In genomic region chr1:35764283-35764682, GRCh38 we compare ENCODE assay signal across 21 cellular contexts. TPM values are rescaled to one million over a fixed set of nuclear protein-coding genes. Genes with fewer than 3 reads are reported as not detected.
"Had no signal": no experiment of that assay in that cellular context is flagged by ENCODE, and none has a peak within 500 bp of the region (broad histone marks: within the 10 kb centered on the region; RNA-seq: fewer than 3 reads in every experiment).

No MANE protein-coding gene starts in this region.

- H3K27me3 Mint-ChIP-seq: activated CD4-positive, alpha-beta memory T cell treated with anti-CD3 and anti-CD28 coated beads for 36 hours; activated CD4-positive, alpha-beta T cell treated with anti-CD3 and anti-CD28 coated beads for 36 hours; central memory CD8-positive, alpha-beta T cell; naive thymus-derived CD4-positive, alpha-beta T cell; stimulated activated naive B cell treated with anti-CD40 and anti-IgM and Interleukin-4, amounts not matched to agents 10 μg/mL and 1 μg/mL and 100 μg/mL, for 72 hours had no signal

- H3K9me3 Mint-ChIP-seq: activated CD4-positive, alpha-beta memory T cell treated with anti-CD3 and anti-CD28 coated beads for 36 hours; activated T-cell treated with anti-CD3 and anti-CD28 coated beads, Interleukin-2, amount 50 U/mL, for 4 hours; central memory CD8-positive, alpha-beta T cell; naive thymus-derived CD4-positive, alpha-beta T cell; stimulated activated naive B cell treated with anti-CD40 and anti-IgM and Interleukin-4, amounts not matched to agents 10 μg/mL and 1 μg/mL and 100 μg/mL, for 72 hours had no signal

- H3K36me3 ChIP-seq: brain microvascular endothelial cell, colonic mucosa, sigmoid colon, thyroid gland had no signal

- ATAC-seq: activated CD4-positive, alpha-beta T cell treated with anti-CD3 and anti-CD28 coated beads for 36 hours; activated T-cell treated with anti-CD3 and anti-CD28 coated beads, Interleukin-2, amount 50 U/mL, for 4 hours; left cardiac atrium; naive thymus-derived CD4-positive, alpha-beta T cell; stimulated activated naive B cell treated with anti-CD40 and anti-IgM and Interleukin-4, amounts not matched to agents 10 μg/mL and 1 μg/mL and 100 μg/mL, for 72 hours had no signal

- H3K27ac Mint-ChIP-seq: activated CD4-positive, alpha-beta memory T cell treated with anti-CD3 and anti-CD28 coated beads for 36 hours; activated CD4-positive, alpha-beta T cell treated with anti-CD3 and anti-CD28 coated beads for 36 hours; stimulated activated naive B cell treated with anti-CD40 and anti-IgM and Interleukin-4, amounts not matched to agents 10 μg/mL and 1 μg/mL and 100 μg/mL, for 72 hours had no signal

- H3K27ac ChIP-seq: brain microvascular endothelial cell, colonic mucosa, neutrophil, sigmoid colon, thyroid gland had no signal

- H3K4me3 Mint-ChIP-seq: activated CD4-positive, alpha-beta memory T cell treated with anti-CD3 and anti-CD28 coated beads for 36 hours; activated CD4-positive, alpha-beta T cell treated with anti-CD3 and anti-CD28 coated beads for 36 hours; activated T-cell treated with anti-CD3 and anti-CD28 coated beads, Interleukin-2, amount 50 U/mL, for 4 hours; central memory CD8-positive, alpha-beta T cell; naive thymus-derived CD4-positive, alpha-beta T cell; stimulated activated naive B cell treated with anti-CD40 and anti-IgM and Interleukin-4, amounts not matched to agents 10 μg/mL and 1 μg/mL and 100 μg/mL, for 72 hours had no signal

- FAIRE-seq: islet of Langerhans, TTC549 had no signal

- DNase-seq: activated CD4-positive, alpha-beta memory T cell treated with anti-CD3 and anti-CD28 coated beads for 36 hours; activated CD4-positive, alpha-beta T cell treated with anti-CD3 and anti-CD28 coated beads for 36 hours; activated effector memory CD4-positive, alpha-beta T cell treated with anti-CD3 and anti-CD28 coated beads, Interleukin-2, amount 50 U/mL, for 16 hours; activated naive CD4-positive, alpha-beta T cell treated with anti-CD3 and anti-CD28 coated beads, Interleukin-2, amount 50 U/mL, for 16 hours; activated T-cell treated with anti-CD3 and anti-CD28 coated beads, Interleukin-2, amount 50 U/mL, for 4 hours; aorta; brain microvascular endothelial cell; colonic mucosa; foreskin melanocyte; glutamatergic neuron; hippocampal formation; left cardiac atrium; mesendoderm; naive thymus-derived CD4-positive, alpha-beta T cell; sigmoid colon; stimulated activated naive B cell treated with anti-CD40 and anti-IgM and Interleukin-4, amounts not matched to agents 10 μg/mL and 1 μg/mL and 100 μg/mL, for 72 hours; thyroid gland had no signal

- H3K27me3 ChIP-seq: brain microvascular endothelial cell, colonic mucosa, neutrophil, sigmoid colon, thyroid gland had no signal

- H3K4me1 ChIP-seq: colonic mucosa, thyroid gland had no signal

- H3K4me3 ChIP-seq: colonic mucosa, sigmoid colon, thyroid gland had no signal

- H3K9me3 ChIP-seq: colonic mucosa, neutrophil, sigmoid colon, thyroid gland had no signal

RNA-seq across cellular contexts. Expression of gene CLSPN, which starts 5.5 kb away (rescaled TPM):
- polyA plus RNA-seq: aorta; naive thymus-derived CD4-positive, alpha-beta T cell had no signal
